In the genomic region with DNA sequence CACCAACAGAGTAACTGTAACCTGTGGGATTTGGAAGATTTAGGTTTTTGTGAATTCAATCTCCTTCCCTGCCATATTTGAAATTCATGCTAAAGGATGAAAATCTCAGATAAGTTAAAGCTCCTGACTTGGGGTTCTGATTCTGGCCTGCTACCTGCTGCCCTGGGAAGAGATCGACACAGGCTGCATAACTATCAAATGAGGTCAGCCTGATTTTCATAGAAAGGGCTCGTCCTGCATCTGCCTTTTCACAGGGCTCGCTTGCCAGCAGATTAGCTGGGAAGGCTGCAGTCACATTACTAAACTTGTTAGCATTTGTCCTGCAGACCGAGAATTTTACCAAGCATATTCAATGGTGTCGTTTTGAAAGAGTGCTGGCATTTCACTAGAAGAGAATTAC, we compare ENCODE assay signal across 10 cellular contexts. TPM values are rescaled to one million over a fixed set of nuclear protein-coding genes. Genes with fewer than 3 reads are reported as not detected.
DNase-seq lines count a peak whose midpoint lies in the region; ATAC-seq, FAIRE-seq and TF ChIP-seq lines count a peak whose summit lies in the region.
"Had no signal": no experiment of that assay in that cellular context is flagged by ENCODE, and none has a peak within 500 bp of the region (broad histone marks: within the 10 kb centered on the region; RNA-seq: fewer than 3 reads in every experiment).

No MANE protein-coding gene starts in this region.

- H3K27ac ChIP-seq in Panc1 (ENCODE audit: low read length), result peak overlapping the region; percentile 29; the same call in 1 of the 2 replicates
- peak overlapping the region; percentile 67 to 81 (median 78) for H3K27ac ChIP-seq in gastroesophageal sphincter
- peak overlapping the region; percentile 81 for H3K27ac ChIP-seq in muscle layer of colon (ENCODE audit: low read depth, low read length)
- H3K27ac ChIP-seq in A673 (ENCODE audit: low read depth, low read length, poor library complexity, severe bottlenecking), result no peak overlapping the region

- in situ Hi-C loops in ACHN (cut with HindIII; ENCODE audit: low pct_ligation_motif_present, low pct_unique_long_range_greater_than_20kb, low sequenced_read_pairs), result no loop called here
- in situ Hi-C loops in Panc1 (cut with HindIII; ENCODE audit: low pct_unique_long_range_greater_than_20kb, low sequenced_read_pairs), result no loop called here

- H3K4me1 ChIP-seq in Panc1 (ENCODE audit: control insufficient read depth, insufficient read depth, low read length) (peaks cover 30% of the 10 kb centered on the region), gastroesophageal sphincter (peaks cover 23 to 100% (median 31%) of the 10 kb centered on the region in 3 donors), muscle layer of colon (ENCODE audit: insufficient read depth, low read length) (peaks cover 80% of the 10 kb centered on the region), A673 (ENCODE audit: insufficient read depth, low read length, poor library complexity, severe bottlenecking) (peaks cover 5% of the 10 kb centered on the region)

- TF ChIP-seq POLR2A in gastroesophageal sphincter (IDR thresholded peaks at IDR 0.05) (no peak), GM12892 (IDR thresholded peaks at IDR 0.05; ENCODE audit: low read depth, low read length) (no peak)

- TF ChIP-seq CTCF in Panc1 (IDR thresholded peaks at IDR 0.05) (no peak), gastroesophageal sphincter (IDR thresholded peaks at IDR 0.05) (no peak), A673 (conservative IDR thresholded peaks at IDR 0.05; ENCODE audit: low read depth, low read length) (no peak)

- no peaks in the 10 kb centered on the region for H3K9me3 ChIP-seq in Panc1 (ENCODE audit: control insufficient read depth, insufficient read depth, low read depth, low read length)
- H3K9me3 ChIP-seq in gastroesophageal sphincter, result no peaks in the 10 kb centered on the region
- no peaks in the 10 kb centered on the region for H3K9me3 ChIP-seq in muscle layer of colon (ENCODE audit: low read length)
- H3K9me3 ChIP-seq in A673 (ENCODE audit: low read depth, low read length, poor library complexity, severe bottlenecking), result no peaks in the 10 kb centered on the region

- H3K36me3 ChIP-seq in Panc1 (ENCODE audit: control insufficient read depth, insufficient read depth, low read length), result no peaks in the 10 kb centered on the region
- no peaks in the 10 kb centered on the region for H3K36me3 ChIP-seq in gastroesophageal sphincter
- H3K36me3 ChIP-seq in muscle layer of colon (ENCODE audit: insufficient read depth, low read length), result no peaks in the 10 kb centered on the region
- no peaks in the 10 kb centered on the region for H3K36me3 ChIP-seq in A673 (ENCODE audit: insufficient read depth, low read length, poor library complexity, severe bottlenecking)

- CTCF ChIA-PET in Panc1 (lab: Charles Lee), result no interaction called here
- CTCF ChIA-PET in A673 (lab: Charles Lee), result no interaction called here

- peak; percentile 61 for DNase-seq in ACHN
- no peak for DNase-seq in Panc1 (ENCODE audit: low read depth, low spot score)
- DNase-seq in AG08395 (ENCODE audit: low spot score), result no peak
- DNase-seq in A673 (ENCODE audit: low spot score), result no peak
- DNase-seq in RCC 7860 (ENCODE audit: low spot score), result no peak
- no peak for DNase-seq in GM12892 (ENCODE audit: insufficient read length)
- DNase-seq: activated naive CD4-positive, alpha-beta T cell treated with anti-CD3 and anti-CD28 coated beads, Interleukin-2, amount 10 ng/mL, durations not matched to agents 7 days and 5 days had no signal

- H3K27me3 ChIP-seq in Panc1 (ENCODE audit: control insufficient read depth, insufficient read depth, low read length) (no peaks in the 10 kb centered on the region), gastroesophageal sphincter (no peaks in the 10 kb centered on the region), muscle layer of colon (ENCODE audit: control insufficient read depth in 1 of 2, insufficient read depth in 2 of 2, low read length in 2 of 2) (no peaks in the 10 kb centered on the region), A673 (replicated peaks; ENCODE audit: insufficient read depth, low read depth, low read length, poor library complexity) (no peaks in the 10 kb centered on the region)

- no peak overlapping the region for H3K9ac ChIP-seq in muscle layer of colon (ENCODE audit: low read length)

- no peak for TF ChIP-seq EP300 in gastroesophageal sphincter (IDR thresholded peaks at IDR 0.05)

- BruUV-seq in Panc1 (replicated peaks; lab: Mats Ljungman, UMichigan) (no TSS peak), A673 (replicated peaks; lab: Mats Ljungman, UMichigan) (no TSS peak)

- no peak overlapping the region for H3K4me3 ChIP-seq in Panc1 (ENCODE audit: low read depth in 2 of 2, low read length in 2 of 2)
- H3K4me3 ChIP-seq in gastroesophageal sphincter, result no peak overlapping the region
- H3K4me3 ChIP-seq in muscle layer of colon (ENCODE audit: low read depth in 1 of 2, low read length in 2 of 2), result peak overlapping the region in 1 of 2 donors; percentile 5
- H3K4me3 ChIP-seq in A673 (ENCODE audit: low read depth, low read length, poor library complexity, severe bottlenecking), result no peak overlapping the region

- FAIRE-seq in RCC 7860 (lab: Jason Lieb, UNC), result no peak
- no peak for FAIRE-seq in GM12892 (lab: Jason Lieb, UNC)
- FAIRE-seq: endometrium had no signal

- POLR2A ChIA-PET in Panc1 (lab: Charles Lee) (no interaction called here), A673 (lab: Charles Lee; ENCODE audit: low non-redundant PET) (no interaction called here)

- intact Hi-C loops in Panc1 (cut with micrococcal nuclease; ENCODE audit: unreplicated experiment), result no loop called here
- intact Hi-C loops in A673 (cut with micrococcal nuclease; ENCODE audit: unreplicated experiment), result no loop called here

- 9 to 31% methylated on average over 5 of the region's 5 CpGs for WGBS in gastroesophageal sphincter (ENCODE audit: low coverage in 1 of 2), 2 donors

- ATAC-seq in Panc1, result no peak
- ATAC-seq in gastroesophageal sphincter, result peak; percentile 14

RNA-seq across cellular contexts. Expression of gene GCLC, which starts 14.6 kb away (rescaled TPM):
- total RNA-seq in Panc1 (2021; ENCODE audit: unreplicated experiment) (37.2 TPM), gastroesophageal sphincter (10 to 100 TPM; 63.5 to 84.3 (median 71.7) TPM), A673 (2021) (33.2 and 33.5 TPM in 2 replicates)
- polyA plus RNA-seq in Panc1 (2012; ENCODE audit: insufficient read length), result 19.4 TPM
- polyA plus RNA-seq in GM12892 (2012; ENCODE audit: missing spikeins), result 5.8 TPM
